ENCODE assay signal across 1 cellular context in the genomic region with DNA sequence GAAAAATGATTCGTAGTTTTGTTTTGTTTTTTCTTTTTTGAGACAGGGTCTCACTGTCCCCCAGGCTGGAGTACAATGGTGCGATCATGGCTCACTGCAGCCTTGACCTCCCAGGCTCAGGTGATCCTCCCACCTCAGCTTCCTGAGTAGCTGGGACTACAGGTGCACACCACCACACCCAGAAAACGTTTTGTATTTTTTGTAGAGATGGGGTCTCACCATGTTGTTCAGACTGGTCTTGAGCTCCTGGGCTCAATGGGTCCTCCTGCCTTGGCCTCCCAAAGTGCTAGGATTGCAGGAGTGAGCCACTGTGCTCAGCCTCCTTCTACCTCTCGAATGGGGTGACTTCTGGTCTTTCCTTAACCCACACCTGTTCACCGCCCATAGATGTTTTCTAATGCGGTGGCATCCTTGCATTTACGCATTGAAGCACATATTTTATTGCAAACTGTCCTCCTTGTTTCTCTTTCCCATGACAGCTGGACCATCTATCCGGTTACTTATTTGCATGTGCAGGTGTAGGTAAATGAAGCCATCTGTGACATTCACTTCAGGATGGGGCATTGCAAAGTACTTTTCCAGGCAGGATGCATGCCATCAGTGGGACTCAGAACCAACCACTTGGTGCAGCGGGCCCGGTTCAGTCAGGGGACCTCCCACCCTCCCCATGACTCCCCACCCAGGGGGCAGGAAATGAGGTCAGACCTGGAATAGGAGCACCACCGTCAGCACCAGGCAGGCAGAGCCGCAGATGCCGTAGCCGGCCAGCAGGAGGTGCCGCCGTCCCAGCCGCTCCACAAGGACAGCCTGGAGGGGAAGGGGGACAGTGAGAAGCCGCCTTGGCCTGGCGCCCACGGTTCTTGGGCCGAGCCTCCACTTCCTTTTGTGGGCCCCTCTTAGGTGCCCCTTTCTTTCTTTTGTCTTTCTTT.
A peak's percentile ranks its signal among the peaks of the same experiment; 100 is the strongest.
TF ChIP-seq lines count a peak whose summit lies in the region.

No MANE protein-coding gene starts in this region.

TF ChIP-seq in HepG2, 621 proteins besides CTCF, POLR2A, EP300 and RAD21 (continued from another document):
- TF ChIP-seq ZNF687 (CRISPR knock-in tag; IDR thresholded peaks at IDR 0.05): peak; percentile 26; the same call in 1 of the 2 replicates
- no peak for TF ChIP-seq ZNF441 (CRISPR knock-in tag; IDR thresholded peaks at IDR 0.05; ENCODE audit: borderline replicate concordance)
- TF ChIP-seq SNAPC2 (CRISPR knock-in tag; IDR thresholded peaks at IDR 0.05): no peak
